24 cellular contexts compared by ENCODE assay signal in the genomic region with DNA sequence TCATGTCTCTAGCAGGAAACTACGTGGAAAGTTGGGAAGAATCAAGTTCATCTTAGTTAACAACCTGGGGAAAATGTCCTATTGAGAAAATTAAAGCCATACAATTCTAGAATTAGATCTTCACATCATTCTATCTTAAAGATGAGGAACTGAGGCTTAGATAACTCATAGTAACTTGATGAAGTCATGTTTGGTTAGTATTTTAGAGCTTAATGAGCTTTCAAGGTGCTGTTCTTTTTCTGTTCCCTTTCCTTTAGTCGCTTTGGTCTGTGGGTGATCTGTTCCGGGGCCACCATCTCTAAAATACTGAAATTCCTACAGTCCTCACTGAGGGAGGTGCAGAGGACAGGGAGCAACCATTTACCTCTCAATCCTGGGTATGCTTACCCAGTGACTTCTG. TPM values are rescaled to one million over a fixed set of nuclear protein-coding genes. Genes with fewer than 3 reads are reported as not detected.
DNase-seq lines count a peak whose midpoint lies in the region; ATAC-seq, FAIRE-seq and TF ChIP-seq lines count a peak whose summit lies in the region.
"Had no signal": no experiment of that assay in that cellular context is flagged by ENCODE, and none has a peak within 500 bp of the region (broad histone marks: within the 10 kb centered on the region; RNA-seq: fewer than 3 reads in every experiment).

No MANE protein-coding gene starts in this region.

- ATAC-seq in PC-3 = no peak
- ATAC-seq: stimulated activated memory B cell treated with anti-CD40 and anti-IgM and Interleukin-4, amounts not matched to agents 10 μg/mL and 1 μg/mL and 100 μg/mL, for 72 hours had no signal

- H3K14ac ChIP-seq in mesenchymal stem cell (ENCODE audit: low read length in 2 of 2) = no peak overlapping the region

- no peaks in the 10 kb centered on the region for H3K9me2 ChIP-seq in PC-3 (replicated peaks; ENCODE audit: low read length)

- no peak overlapping the region for H4K91ac ChIP-seq in mesenchymal stem cell (ENCODE audit: low read length)

- H2BK5ac ChIP-seq in mesenchymal stem cell (ENCODE audit: low read depth, low read length, poor library complexity, severe bottlenecking) = no peak overlapping the region

- TF ChIP-seq POLR2A in GM12891 (IDR thresholded peaks at IDR 0.05; ENCODE audit: low read depth, low read length) = no peak

- H2AK5ac ChIP-seq in mesenchymal stem cell (ENCODE audit: low read length, severe bottlenecking) = no peak overlapping the region

- DNase-seq in GM12891 (ENCODE audit: insufficient read length, low spot score) (no peak), adipocyte (ENCODE audit: low read depth) (no peak), mesenchymal stem cell (no peak), substantia nigra (lab: John Stamatoyannopoulos, UW) (no peak), PC-3 (no peak), SHP77 treated with DMSO at 0.1 percent for 48 hours (lab: John Stamatoyannopoulos, UW) (no peak)
- DNase-seq in stimulated activated CD4-positive, alpha-beta T cell treated with anti-CD3 and anti-CD28 coated beads, Interleukin-4, amount 100 ng/mL, for 4 hours = no peak
- no peak for DNase-seq in activated CD8-positive, alpha-beta memory T cell treated with anti-CD3 and anti-CD28 coated beads for 24 hours
- DNase-seq: activated B cell treated with CpG ODN at 0.5 μM for 24 hours; activated CD4-positive, alpha-beta T cell treated with anti-CD3 and anti-CD28 coated beads, Interleukin-2, amount 10 ng/mL, durations not matched to agents 7 days and 5 days; activated effector memory CD4-positive, alpha-beta T cell treated with anti-CD3 and anti-CD28 coated beads, Interleukin-2, amount 50 U/mL, for 16 hours; activated T-cell treated with anti-CD3 and anti-CD28 coated beads, Interleukin-2, amount 50 U/mL, for 1 hour; effector memory CD4-positive, alpha-beta T cell had no signal

- H3K27ac ChIP-seq in mesenchymal stem cell (ENCODE audit: low read length, poor library complexity, severe bottlenecking) (no peak overlapping the region), substantia nigra (ENCODE audit: low read depth, low read length, poor library complexity, severe bottlenecking) (peak overlapping the region; percentile 72), PC-3 (ENCODE audit: low read length) (no peak overlapping the region)
- H3K27ac ChIP-seq: thoracic aorta had no signal

- H3K23ac ChIP-seq in mesenchymal stem cell (ENCODE audit: low read length in 2 of 2) = no peak overlapping the region

- FAIRE-seq in GM12891 (lab: Jason Lieb, UNC) = no peak

- no peaks in the 10 kb centered on the region for H3F3A ChIP-seq in PC-3 (ENCODE audit: low read length, unreplicated experiment)

- H3K4me2 ChIP-seq in mesenchymal stem cell (ENCODE audit: low read length, poor library complexity, severe bottlenecking) = no peak overlapping the region
- no peak overlapping the region for H3K4me2 ChIP-seq in PC-3 (ENCODE audit: low read length)

- no peak overlapping the region for H2BK120ac ChIP-seq in mesenchymal stem cell (ENCODE audit: low read depth, low read length)

- H3K4me1 ChIP-seq in adipocyte (ENCODE audit: control insufficient read depth, insufficient read depth, low read length) (peaks cover 39% of the 10 kb centered on the region), mesenchymal stem cell (ENCODE audit: control insufficient read depth, insufficient read depth, low read depth, low read length) (peaks cover 2% of the 10 kb centered on the region), PC-3 (ENCODE audit: insufficient read depth, low read length) (peaks cover 21% of the 10 kb centered on the region)

- H3K79me1 ChIP-seq in mesenchymal stem cell (replicated peaks; ENCODE audit: low read length, poor library complexity, severe bottlenecking) = peaks cover 2% of the 10 kb centered on the region

- no peak for TF ChIP-seq CTCF in PC-3 (conservative IDR thresholded peaks at IDR 0.05; ENCODE audit: low read depth, low read length)

- no TSS peak for BruUV-seq in PC-3 (replicated peaks; lab: Mats Ljungman, UMichigan)

- H2BK15ac ChIP-seq in mesenchymal stem cell (ENCODE audit: low read depth, poor library complexity, severe bottlenecking) = no peak overlapping the region

- no peaks in the 10 kb centered on the region for H3K27me3 ChIP-seq in adipocyte (replicated peaks; ENCODE audit: control insufficient read depth, insufficient read depth, low read length)
- H3K27me3 ChIP-seq in mesenchymal stem cell (ENCODE audit: control insufficient read depth in 1 of 2, insufficient read depth in 1 of 2, low read length in 2 of 2) = no peaks in the 10 kb centered on the region
- H3K27me3 ChIP-seq in PC-3 (ENCODE audit: low read length) = no peaks in the 10 kb centered on the region

- H3K18ac ChIP-seq in mesenchymal stem cell (ENCODE audit: low read depth in 1 of 2, low read length in 2 of 2) = no peak overlapping the region

- H3K79me2 ChIP-seq in PC-3 (ENCODE audit: low read length) = peaks cover 6% of the 10 kb centered on the region

- no peak overlapping the region for H2AFZ ChIP-seq in mesenchymal stem cell (ENCODE audit: low read depth, low read length)
- H2AFZ ChIP-seq in PC-3 (ENCODE audit: low read length) = no peak overlapping the region

- POLR2A ChIA-PET in PC-3 (lab: Charles Lee; ENCODE audit: unreplicated experiment) = no interaction called here

- H3K9ac ChIP-seq in adipocyte (ENCODE audit: low read length) = peak overlapping the region; percentile 59
- peak overlapping the region; percentile 77 for H3K9ac ChIP-seq in mesenchymal stem cell (ENCODE audit: low read length)
- H3K9ac ChIP-seq in PC-3 (ENCODE audit: low read length) = no peak overlapping the region

- H4K20me1 ChIP-seq in PC-3 (ENCODE audit: low read length) = no peaks in the 10 kb centered on the region

- no peak overlapping the region for H3K4me3 ChIP-seq in adipocyte (ENCODE audit: low read length)
- no peak overlapping the region for H3K4me3 ChIP-seq in mesenchymal stem cell (ENCODE audit: insufficient read depth in 1 of 2, low read depth in 1 of 2, low read length in 2 of 2)
- H3K4me3 ChIP-seq in PC-3 (ENCODE audit: low read length) = no peak overlapping the region

- H2BK12ac ChIP-seq in mesenchymal stem cell (ENCODE audit: low read length in 2 of 2) = no peak overlapping the region

- 96% methylated on average over 2 of the region's 3 CpGs for WGBS in mesenchymal stem cell

- intact Hi-C loops in PC-3 (cut with micrococcal nuclease) = loop anchor here (1.0 to 2.0 kb wide), 4 partner anchors 75 to 311 kb away; no protein-coding TSS in a partner anchor

- H3K9me3 ChIP-seq in adipocyte (ENCODE audit: control insufficient read depth, low read length) (no peaks in the 10 kb centered on the region), mesenchymal stem cell (ENCODE audit: control insufficient read depth, low read length) (no peaks in the 10 kb centered on the region), PC-3 (ENCODE audit: low read length) (no peaks in the 10 kb centered on the region)
- H3K9me3 ChIP-seq: thoracic aorta had no signal

- CTCF ChIA-PET in PC-3 (lab: Charles Lee) = interaction anchor here (1.4 kb wide), 1 partner anchor 311 kb away, joined by 4 read pairs; no protein-coding TSS in a partner anchor

- H3K36me3 ChIP-seq in adipocyte (ENCODE audit: control insufficient read depth, insufficient read depth, low read length, severe bottlenecking) (no peaks in the 10 kb centered on the region), mesenchymal stem cell (ENCODE audit: control insufficient read depth in 1 of 2, insufficient read depth in 2 of 2, low read depth in 1 of 2, low read length in 2 of 2) (no peaks in the 10 kb centered on the region), PC-3 (ENCODE audit: low read depth, low read length) (no peaks in the 10 kb centered on the region)
- H3K36me3 ChIP-seq: thoracic aorta had no signal

- H4K8ac ChIP-seq in mesenchymal stem cell (ENCODE audit: low read length) = no peak overlapping the region

- no peak overlapping the region for H3K4ac ChIP-seq in mesenchymal stem cell (ENCODE audit: low read depth in 1 of 2, low read length in 2 of 2)

TF ChIP-seq in GM12891, 5 proteins besides CTCF, POLR2A, EP300 and RAD21:
- TF ChIP-seq POU2F2 (IDR thresholded peaks at IDR 0.05; ENCODE audit: low read depth, low read length) = no peak
- peak; percentile 67 for TF ChIP-seq SPI1 (IDR thresholded peaks at IDR 0.05; ENCODE audit: low read depth, low read length)

RNA-seq across cellular contexts. Expression of gene GLUL, which starts 4.3 kb away (rescaled TPM):
- 90.3 TPM for polyA plus RNA-seq in GM12891 (2012; ENCODE audit: low read depth, missing spikeins)
- polyA plus RNA-seq in mesenchymal stem cell (2013, experiment 1 of 2) = 101 TPM
- polyA plus RNA-seq in mesenchymal stem cell (2013, experiment 2 of 2) = 99.8 TPM
- 131 and 159 TPM in 2 replicates for total RNA-seq in PC-3 (2014; rRNA removed)
- total RNA-seq: OCI-LY7 had no signal

RNA-seq across cellular contexts. Expression of gene TEDDM1, which starts 4.6 kb away (rescaled TPM):
- 0.03 TPM for polyA plus RNA-seq in GM12891 (2012; ENCODE audit: low read depth, missing spikeins)
- not detected for polyA plus RNA-seq in mesenchymal stem cell (2013, experiment 1 of 2)
- polyA plus RNA-seq in mesenchymal stem cell (2013, experiment 2 of 2) = not detected
- not detected in 2 replicates for total RNA-seq in PC-3 (2014; rRNA removed)
- total RNA-seq: A673; activated B cell treated with CpG ODN at 0.5 μM for 24 hours; activated CD4-positive, alpha-beta T cell treated with anti-CD3 and anti-CD28 coated beads, Interleukin-2, amount 10 ng/mL, durations not matched to agents 7 days and 5 days; CD4-positive, alpha-beta T cell; H7; HT-29; liver; naive thymus-derived CD8-positive, alpha-beta T cell; OCI-LY7; omental fat pad; thoracic aorta had no signal
- polyA plus RNA-seq: naive thymus-derived CD8-positive, alpha-beta T cell had no signal

RNA-seq across cellular contexts. Expression of gene RGSL1, which starts 54.0 kb away (rescaled TPM):
- polyA plus RNA-seq in GM12891 (2012; ENCODE audit: low read depth, missing spikeins) = not detected
- not detected for polyA plus RNA-seq in mesenchymal stem cell (2013, experiment 1 of 2)
- not detected for polyA plus RNA-seq in mesenchymal stem cell (2013, experiment 2 of 2)
- not detected in 2 replicates for total RNA-seq in PC-3 (2014; rRNA removed)
- total RNA-seq: A673; activated B cell treated with CpG ODN at 0.5 μM for 24 hours; activated CD4-positive, alpha-beta T cell treated with anti-CD3 and anti-CD28 coated beads, Interleukin-2, amount 10 ng/mL, durations not matched to agents 7 days and 5 days; CD4-positive, alpha-beta T cell; H7; HT-29; naive thymus-derived CD8-positive, alpha-beta T cell; OCI-LY7; thoracic aorta had no signal
- polyA plus RNA-seq: IgD-negative memory B cell; naive thymus-derived CD8-positive, alpha-beta T cell had no signal
